ENCODE assay signal across 21 cellular contexts in the genomic region with DNA sequence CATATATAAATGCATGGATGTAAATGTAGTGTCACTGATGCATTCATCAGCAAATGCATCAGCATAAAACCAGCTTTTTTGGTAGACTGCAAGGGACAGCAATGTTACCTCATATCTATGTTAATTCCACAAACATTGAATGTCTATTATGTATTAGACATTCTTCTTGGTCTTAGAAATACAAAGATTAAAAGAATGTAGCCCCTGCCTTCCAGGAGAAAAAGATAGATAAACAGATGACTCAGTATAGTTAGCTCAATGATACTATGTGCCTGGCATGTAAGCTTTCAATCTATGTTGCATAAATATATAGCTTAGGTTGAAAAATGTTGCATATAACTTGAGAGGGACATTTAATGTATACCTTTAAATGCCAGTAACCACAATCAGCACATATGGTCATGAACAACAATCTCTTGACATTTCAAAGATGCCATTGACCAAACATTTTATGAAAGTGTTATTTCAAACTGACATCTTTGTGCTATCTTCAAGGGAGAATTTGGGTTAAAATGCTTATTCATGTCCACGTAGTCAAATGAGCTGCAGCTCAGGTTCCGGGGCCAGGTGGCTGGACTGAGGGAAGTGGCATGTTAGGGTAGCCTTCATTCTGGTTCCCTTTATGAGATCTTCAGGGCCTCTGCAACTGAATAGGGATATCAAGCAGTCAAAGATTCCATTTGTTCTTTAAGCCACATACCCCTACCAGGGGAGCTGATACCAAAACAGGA. TPM values are rescaled to one million over a fixed set of nuclear protein-coding genes. Genes with fewer than 3 reads are reported as not detected.
DNase-seq lines count a peak whose midpoint lies in the region; ATAC-seq and TF ChIP-seq lines count a peak whose summit lies in the region.
"Had no signal": no experiment of that assay in that cellular context is flagged by ENCODE, and none has a peak within 500 bp of the region (broad histone marks: within the 10 kb centered on the region; RNA-seq: fewer than 3 reads in every experiment).

No MANE protein-coding gene starts in this region.

- H3K4me3 ChIP-seq in astrocyte of the cerebellum (ENCODE audit: low read depth, low read length) (no peak overlapping the region), fibroblast of pulmonary artery (replicated peaks; ENCODE audit: low read depth, low read length) (no peak overlapping the region)
- H3K4me3 ChIP-seq: tibial artery had no signal

- in situ Hi-C loops in astrocyte of the cerebellum (cut with HindIII; ENCODE audit: low sequenced_read_pairs), result no loop called here

- no peaks in the 10 kb centered on the region for H3K9me3 Mint-ChIP-seq in activated T-cell treated with anti-CD3 and anti-CD28 coated beads, Interleukin-2, amount 50 U/mL, for 4 hours
- H3K9me3 Mint-ChIP-seq: activated CD4-positive, alpha-beta memory T cell treated with anti-CD3 and anti-CD28 coated beads, Interleukin-2, amount 10 ng/mL, durations not matched to agents 7 days and 5 days; activated naive CD8-positive, alpha-beta T cell treated with anti-CD3 and anti-CD28 coated beads, Interleukin-2, amount 10 ng/mL, durations not matched to agents 7 days and 5 days; activated T-cell treated with anti-CD3 and anti-CD28 coated beads, Interleukin-2, amount 50 U/mL, for 72 hours; naive thymus-derived CD4-positive, alpha-beta T cell; stimulated activated effector memory CD8-positive, alpha-beta T cell treated with anti-CD3 and anti-CD28 coated beads, Interleukin-12 subunit alpha, Interleukin-12 subunit beta, amount 100 ng/mL, for 72 hours; T-helper 1 cell treated with Interleukin-12 subunit alpha and Interleukin-12 subunit beta and Interleukin-4 antibody, amounts not matched to agents 30 μg/mL and 1 μg/mL, for 36 hours had no signal

- DNase-seq in HS-5 (ENCODE audit: low read depth) (peak; percentile 65), astrocyte of the cerebellum (ENCODE audit: low read depth) (peak; percentile 19), fibroblast of pulmonary artery (ENCODE audit: low read depth) (peak; percentile 54), Ammon's horn (ENCODE audit: low spot score) (no peak), ureter (ENCODE audit: low spot score) (no peak)
- no peak for DNase-seq in activated T-cell treated with anti-CD3 and anti-CD28 coated beads, Interleukin-2, amount 50 U/mL, for 4 hours
- DNase-seq: activated CD4-positive, alpha-beta memory T cell treated with anti-CD3 and anti-CD28 coated beads, Interleukin-2, amount 10 ng/mL, durations not matched to agents 7 days and 5 days; activated naive CD8-positive, alpha-beta T cell treated with anti-CD3 and anti-CD28 coated beads, Interleukin-2, amount 10 ng/mL, durations not matched to agents 7 days and 5 days; activated T-cell treated with anti-CD3 and anti-CD28 coated beads, Interleukin-2, amount 50 U/mL, for 72 hours; DMS79; naive thymus-derived CD4-positive, alpha-beta T cell; NCI-H187; NCI-H446 treated with DMSO at 0.1 percent for 48 hours; tibial artery; WERI-Rb-1 had no signal

- peaks cover 42% of the 10 kb centered on the region for H3K27me3 Mint-ChIP-seq in activated T-cell treated with anti-CD3 and anti-CD28 coated beads, Interleukin-2, amount 50 U/mL, for 4 hours (ENCODE audit: low read depth)

- TF ChIP-seq CTCF in astrocyte of the cerebellum (IDR thresholded peaks at IDR 0.05; ENCODE audit: low read depth, low read length, missing control alignments) (no peak), fibroblast of pulmonary artery (IDR thresholded peaks at IDR 0.05; ENCODE audit: low read length, missing control alignments) (no peak)

- ATAC-seq in activated T-cell treated with anti-CD3 and anti-CD28 coated beads, Interleukin-2, amount 50 U/mL, for 4 hours, result no peak
- ATAC-seq in GM18511 (IDR thresholded peaks at IDR 0.05; ENCODE audit: unreplicated experiment), result no peak
- ATAC-seq: activated T-cell treated with anti-CD3 and anti-CD28 coated beads, Interleukin-2, amount 50 U/mL, for 72 hours; naive thymus-derived CD4-positive, alpha-beta T cell; stimulated activated effector memory CD8-positive, alpha-beta T cell treated with anti-CD3 and anti-CD28 coated beads, Interleukin-12 subunit alpha, Interleukin-12 subunit beta, amount 100 ng/mL, for 72 hours had no signal

- no peaks in the 10 kb centered on the region for H3K4me1 Mint-ChIP-seq in activated T-cell treated with anti-CD3 and anti-CD28 coated beads, Interleukin-2, amount 50 U/mL, for 4 hours (ENCODE audit: low read depth)
- H3K4me1 Mint-ChIP-seq: activated CD4-positive, alpha-beta memory T cell treated with anti-CD3 and anti-CD28 coated beads, Interleukin-2, amount 10 ng/mL, durations not matched to agents 7 days and 5 days; activated naive CD8-positive, alpha-beta T cell treated with anti-CD3 and anti-CD28 coated beads, Interleukin-2, amount 10 ng/mL, durations not matched to agents 7 days and 5 days; naive thymus-derived CD4-positive, alpha-beta T cell; stimulated activated effector memory CD8-positive, alpha-beta T cell treated with anti-CD3 and anti-CD28 coated beads, Interleukin-12 subunit alpha, Interleukin-12 subunit beta, amount 100 ng/mL, for 72 hours had no signal

- H3K36me3 Mint-ChIP-seq in activated T-cell treated with anti-CD3 and anti-CD28 coated beads, Interleukin-2, amount 50 U/mL, for 4 hours (ENCODE audit: insufficient read depth), result no peaks in the 10 kb centered on the region
- H3K36me3 Mint-ChIP-seq: activated naive CD8-positive, alpha-beta T cell treated with anti-CD3 and anti-CD28 coated beads, Interleukin-2, amount 10 ng/mL, durations not matched to agents 7 days and 5 days; stimulated activated effector memory CD8-positive, alpha-beta T cell treated with anti-CD3 and anti-CD28 coated beads, Interleukin-12 subunit alpha, Interleukin-12 subunit beta, amount 100 ng/mL, for 72 hours had no signal

- H3K4me3 Mint-ChIP-seq in activated T-cell treated with anti-CD3 and anti-CD28 coated beads, Interleukin-2, amount 50 U/mL, for 4 hours, result no peak overlapping the region
- H3K4me3 Mint-ChIP-seq: activated CD4-positive, alpha-beta memory T cell treated with anti-CD3 and anti-CD28 coated beads, Interleukin-2, amount 10 ng/mL, durations not matched to agents 7 days and 5 days; activated naive CD8-positive, alpha-beta T cell treated with anti-CD3 and anti-CD28 coated beads, Interleukin-2, amount 10 ng/mL, durations not matched to agents 7 days and 5 days; naive thymus-derived CD4-positive, alpha-beta T cell; stimulated activated effector memory CD8-positive, alpha-beta T cell treated with anti-CD3 and anti-CD28 coated beads, Interleukin-12 subunit alpha, Interleukin-12 subunit beta, amount 100 ng/mL, for 72 hours; T-helper 1 cell treated with Interleukin-12 subunit alpha and Interleukin-12 subunit beta and Interleukin-4 antibody, amounts not matched to agents 30 μg/mL and 1 μg/mL, for 36 hours had no signal

RNA-seq across cellular contexts. Expression of a gene that starts 45.2 kb away (rescaled TPM):
- total RNA-seq in activated T-cell treated with anti-CD3 and anti-CD28 coated beads, Interleukin-2, amount 50 U/mL, for 4 hours, result not detected
- not detected for total RNA-seq in ureter
- total RNA-seq: activated CD4-positive, alpha-beta memory T cell treated with anti-CD3 and anti-CD28 coated beads, Interleukin-2, amount 10 ng/mL, durations not matched to agents 7 days and 5 days; activated naive CD8-positive, alpha-beta T cell treated with anti-CD3 and anti-CD28 coated beads, Interleukin-2, amount 10 ng/mL, durations not matched to agents 7 days and 5 days; activated T-cell treated with anti-CD3 and anti-CD28 coated beads, Interleukin-2, amount 50 U/mL, for 72 hours; endothelial cell of umbilical vein; lung microvascular endothelial cell; naive thymus-derived CD4-positive, alpha-beta T cell; posterior vena cava had no signal

RNA-seq across cellular contexts. Expression of a gene that starts 46.0 kb away (rescaled TPM):
- not detected for total RNA-seq in activated T-cell treated with anti-CD3 and anti-CD28 coated beads, Interleukin-2, amount 50 U/mL, for 4 hours
- 3.0 TPM for total RNA-seq in ureter
- total RNA-seq: activated CD4-positive, alpha-beta memory T cell treated with anti-CD3 and anti-CD28 coated beads, Interleukin-2, amount 10 ng/mL, durations not matched to agents 7 days and 5 days; activated naive CD8-positive, alpha-beta T cell treated with anti-CD3 and anti-CD28 coated beads, Interleukin-2, amount 10 ng/mL, durations not matched to agents 7 days and 5 days; activated T-cell treated with anti-CD3 and anti-CD28 coated beads, Interleukin-2, amount 50 U/mL, for 72 hours; endothelial cell of umbilical vein; naive thymus-derived CD4-positive, alpha-beta T cell had no signal

Comparison
In these comparisons a context has a peak if more than half of its experiments do, and no peak if none do; other contexts are left out.
1. DNase-seq: peak in HS-5 (single experiment), astrocyte of the cerebellum (single experiment) and fibroblast of pulmonary artery (single experiment); none in Ammon's horn (single experiment), activated T-cell treated with anti-CD3 and anti-CD28 coated beads, Interleukin-2, amount 50 U/mL, for 4 hours (single experiment) and ureter (single experiment).